In the genomic region with DNA sequence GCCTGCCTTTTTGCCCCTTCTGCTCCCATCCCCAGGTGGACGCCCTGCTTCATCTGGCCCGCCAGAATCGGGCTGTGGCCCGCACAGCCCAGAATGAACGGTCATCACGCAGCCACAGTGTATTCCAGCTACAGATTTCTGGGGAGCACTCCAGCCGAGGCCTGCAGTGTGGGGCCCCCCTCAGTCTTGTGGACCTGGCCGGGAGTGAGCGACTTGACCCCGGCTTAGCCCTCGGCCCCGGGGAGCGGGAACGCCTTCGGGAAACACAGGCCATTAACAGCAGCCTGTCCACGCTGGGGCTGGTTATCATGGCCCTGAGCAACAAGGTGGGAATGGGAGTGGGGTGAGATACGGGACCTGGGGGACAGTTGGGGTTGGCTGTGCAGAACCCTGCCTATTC, we compare ENCODE assay signal across 22 cellular contexts. TPM values are rescaled to one million over a fixed set of nuclear protein-coding genes. Genes with fewer than 3 reads are reported as not detected.
DNase-seq lines count a peak whose midpoint lies in the region; ATAC-seq, FAIRE-seq and TF ChIP-seq lines count a peak whose summit lies in the region.
"Had no signal": no experiment of that assay in that cellular context is flagged by ENCODE, and none has a peak within 500 bp of the region (broad histone marks: within the 10 kb centered on the region; RNA-seq: fewer than 3 reads in every experiment).

No MANE protein-coding gene starts in this region.

- POLR2A ChIA-PET in K562 (lab: Yijun Ruan, JAX): interaction anchor here (0.5 to 2.0 kb wide), 4 partner anchors 10 to 134 kb away, joined by 3 to 8 read pairs (median 6); a partner anchor contains a TSS

- no TSS peak for BruUV-seq in K562 (replicated peaks; lab: Mats Ljungman, UMichigan)

- H2AFZ ChIP-seq in K562 (ENCODE audit: low read depth, low read length): no peak overlapping the region
- H2AFZ ChIP-seq: GM23248 had no signal

- peaks cover 5 to 27% (median 21%) of the 10 kb centered on the region in 4 donors for H3K4me1 Mint-ChIP-seq in CD4-positive, CD25-positive, alpha-beta regulatory T cell

- H3K27ac ChIP-seq in BLaER1: no peak overlapping the region
- H3K27ac ChIP-seq in CD4-positive, CD25-positive, alpha-beta regulatory T cell (ENCODE audit: insufficient read depth, low read length, poor library complexity, severe bottlenecking): no peak overlapping the region
- no peak overlapping the region for H3K27ac ChIP-seq in K562 (ENCODE audit: extremely low read depth, low read depth, low read length)
- no peak overlapping the region for H3K27ac ChIP-seq in WERI-Rb-1
- H3K27ac ChIP-seq: GM23248, ovary, suprapubic skin, upper lobe of left lung had no signal

- TF ChIP-seq EP300 in K562 (IDR thresholded peaks at IDR 0.05; ENCODE audit: low read length): no peak

- TF ChIP-seq RAD21 in K562 (CRISPR knock-in tag; conservative IDR thresholded peaks at IDR 0.05 in 1 of 2, IDR thresholded peaks at IDR 0.05 in 1 of 2): no peak

- H3K4me2 ChIP-seq in BLaER1 (no peak overlapping the region), K562 (ENCODE audit: insufficient read depth, low read length) (no peak overlapping the region)

- no peak for FAIRE-seq in K562 (lab: Jason Lieb, UNC)
- FAIRE-seq: astrocyte had no signal

- no peak for TF ChIP-seq POLR2A in K562 (conservative IDR thresholded peaks at IDR 0.05)

- H3K9ac ChIP-seq in BLaER1 (0 out of 2 replicates have a peak overlapping the region, but pooled peaks have one; percentile 11), K562 (ENCODE audit: insufficient read depth in 1 of 2, low read depth in 2 of 2, low read length in 2 of 2) (peak overlapping the region in 1 of 2 experiments; percentile 39; a peak in 2 of 4 replicates)
- H3K9ac ChIP-seq: GM23248 had no signal

- H3K9me3 ChIP-seq in BLaER1 (no peaks in the 10 kb centered on the region), K562 (replicated peaks; ENCODE audit: control insufficient read depth, insufficient read depth, low read depth, low read length) (no peaks in the 10 kb centered on the region), WERI-Rb-1 (ENCODE audit: severe bottlenecking) (no peaks in the 10 kb centered on the region)
- H3K9me3 ChIP-seq in CD4-positive, CD25-positive, alpha-beta regulatory T cell (ENCODE audit: control insufficient read depth in 2 of 2, low read length in 2 of 2): no peaks in the 10 kb centered on the region
- H3K9me3 ChIP-seq: BLaER1 treated with 17β-estradiol and CSF1 and Interleukin-3, amounts not matched to agents 10 nM and 100 nM; ovary; suprapubic skin; upper lobe of left lung had no signal

- peaks cover 5% of the 10 kb centered on the region for H3K27me3 Mint-ChIP-seq in CD4-positive, CD25-positive, alpha-beta regulatory T cell
- H3K27me3 Mint-ChIP-seq: central memory CD8-positive, alpha-beta T cell; T-cell had no signal

- H3K36me3 ChIP-seq in BLaER1: peaks cover 72% of the 10 kb centered on the region
- no peaks in the 10 kb centered on the region for H3K36me3 ChIP-seq in CD4-positive, CD25-positive, alpha-beta regulatory T cell (ENCODE audit: control insufficient read depth, insufficient read depth, low read length)
- H3K36me3 ChIP-seq in K562 (ENCODE audit: control insufficient read depth, insufficient read depth, low read length): peaks cover 81% of the 10 kb centered on the region
- peaks cover 83% of the 10 kb centered on the region for H3K36me3 ChIP-seq in WERI-Rb-1
- H3K36me3 ChIP-seq: ovary, suprapubic skin had no signal

- H4K20me1 ChIP-seq in BLaER1 (peaks cover 25% of the 10 kb centered on the region; the same call in 1 of the 2 replicates), K562 (replicated peaks; ENCODE audit: control insufficient read depth, insufficient read depth, low read length) (peaks cover 2% of the 10 kb centered on the region; the same call in 1 of the 2 replicates)

- WGBS in K562 (ENCODE audit: insufficient coverage, low coverage, missing lambda C conversion rate): 93% methylated on average over 11 of the region's 17 CpGs

- H3K27ac Mint-ChIP-seq in CD4-positive, CD25-positive, alpha-beta regulatory T cell: peak overlapping the region; percentile 81 to 92 (median 89)

- TF ChIP-seq CTCF in K562 (IDR thresholded peaks at IDR 0.05 in 2 of 3, conservative IDR thresholded peaks at IDR 0.05 in 1 of 3; ENCODE audit: insufficient read depth in 2 of 3, low read depth in 1 of 3, low read length in 3 of 3) (no peak), WERI-Rb-1 (IDR thresholded peaks at IDR 0.05; ENCODE audit: low read depth, low read length) (no peak)

- no peaks in the 10 kb centered on the region for H3K9me1 ChIP-seq in K562 (ENCODE audit: control insufficient read depth, insufficient read depth, low read length)

- intact Hi-C loops in K562 (cut with micrococcal nuclease): no loop called here

- no peak for ATAC-seq in CD4-positive, CD25-positive, alpha-beta regulatory T cell (ENCODE audit: low read depth in 2 of 2)
- no peak for ATAC-seq in K562
- ATAC-seq in stimulated activated naive CD8-positive, alpha-beta T cell treated with anti-CD3 and anti-CD28 coated beads, Interleukin-15, Interleukin-2, amounts not matched to agents 100 U/mL and 50 U/mL, for 24 hours: no peak
- ATAC-seq: left lobe of liver, T-cell had no signal

- CTCF ChIA-PET in K562 (lab: Yijun Ruan, JAX; ENCODE audit: low intra/inter-chr PET ratio): interaction anchor here (2.7 kb wide), 1 partner anchor 127 kb away, joined by 64 read pairs; a partner anchor contains a TSS

- H3K27me3 ChIP-seq in BLaER1: no peaks in the 10 kb centered on the region
- H3K27me3 ChIP-seq in CD4-positive, CD25-positive, alpha-beta regulatory T cell (ENCODE audit: control insufficient read depth, insufficient read depth, low read length): no peaks in the 10 kb centered on the region
- H3K27me3 ChIP-seq in K562 (ENCODE audit: control insufficient read depth in 2 of 2, insufficient read depth in 2 of 2, low read length in 2 of 2): no peaks in the 10 kb centered on the region
- H3K27me3 ChIP-seq in WERI-Rb-1 (ENCODE audit: insufficient read depth, low read depth, severe bottlenecking): no peaks in the 10 kb centered on the region
- H3K27me3 ChIP-seq: BLaER1 treated with 17β-estradiol and CSF1 and Interleukin-3, amounts not matched to agents 10 nM and 100 nM; ovary; suprapubic skin; upper lobe of left lung had no signal

- H3K4me3 ChIP-seq in BLaER1: no peak overlapping the region
- H3K4me3 ChIP-seq in CD4-positive, CD25-positive, alpha-beta regulatory T cell (ENCODE audit: low read depth, low read length): no peak overlapping the region
- no peak overlapping the region for H3K4me3 ChIP-seq in K562
- H3K4me3 ChIP-seq in WERI-Rb-1 (ENCODE audit: low read depth, low read length): no peak overlapping the region
- H3K4me3 ChIP-seq: BLaER1 treated with 17β-estradiol and CSF1 and Interleukin-3, amounts not matched to agents 10 nM and 100 nM; GM23248; ovary; suprapubic skin; upper lobe of left lung had no signal

- H3K79me2 ChIP-seq in K562 (ENCODE audit: control insufficient read depth, insufficient read depth, low read length): peaks cover 3% of the 10 kb centered on the region

- H3K4me3 Mint-ChIP-seq in CD4-positive, CD25-positive, alpha-beta regulatory T cell: no peak overlapping the region
- H3K4me3 Mint-ChIP-seq: central memory CD8-positive, alpha-beta T cell; T-cell had no signal

- in situ Hi-C loops in K562 (cut with MboI): loop anchor here (10.0 kb wide), 1 partner anchor 131 kb away; a partner anchor contains a TSS

- H3K36me3 Mint-ChIP-seq in CD4-positive, CD25-positive, alpha-beta regulatory T cell: no peaks in the 10 kb centered on the region
- H3K36me3 Mint-ChIP-seq: T-cell had no signal

- no peaks in the 10 kb centered on the region for H3K9me3 Mint-ChIP-seq in CD4-positive, CD25-positive, alpha-beta regulatory T cell
- H3K9me3 Mint-ChIP-seq: central memory CD8-positive, alpha-beta T cell; T-cell had no signal

- no peak for DNase-seq in CD4-positive, CD25-positive, alpha-beta regulatory T cell
- DNase-seq in K562 (ENCODE audit: extremely low read depth in 1 of 4, low spot score in 3 of 4) (no peak), WERI-Rb-1 (no peak)
- DNase-seq in stimulated activated naive CD8-positive, alpha-beta T cell treated with anti-CD3 and anti-CD28 coated beads, Interleukin-15, Interleukin-2, amounts not matched to agents 100 U/mL and 50 U/mL, for 24 hours: no peak
- DNase-seq: activated CD4-positive, alpha-beta T cell treated with anti-CD3 and anti-CD28 coated beads, Interleukin-2, amount 50 U/mL, for 48 hours; glutamatergic neuron; GM23248; Kasumi-1; NCI-H1417 treated with DMSO at 0.1 percent for 48 hours; NCI-H2029 treated with DMSO at 0.1 percent for 48 hours; NCI-H526; OCI-M1; ovary; stimulated activated naive CD4-positive, alpha-beta T cell; T-cell; upper lobe of left lung had no signal

- H3K4me1 ChIP-seq in BLaER1: peaks cover 30% of the 10 kb centered on the region
- peaks cover 13% of the 10 kb centered on the region for H3K4me1 ChIP-seq in CD4-positive, CD25-positive, alpha-beta regulatory T cell (ENCODE audit: control insufficient read depth, insufficient read depth, low read length, poor library complexity, severe bottlenecking)
- H3K4me1 ChIP-seq in K562 (replicated peaks in 1 of 2; ENCODE audit: control insufficient read depth in 2 of 2, insufficient read depth in 2 of 2, low read length in 2 of 2): peaks cover 9 to 13% of the 10 kb centered on the region in 2 experiments; a peak in 4 of 5 replicates

RNA-seq across cellular contexts. Expression of a gene that starts 4.7 kb away (rescaled TPM):
- total RNA-seq in CD4-positive, CD25-positive, alpha-beta regulatory T cell: 403 TPM
- 10 to 100 TPM; 41.5 to 72.2 (median 64.1) TPM for polyA plus RNA-seq in CD4-positive, CD25-positive, alpha-beta regulatory T cell
- 151 and 284 TPM in 2 replicates for total RNA-seq in K562 (2011; cell fraction: chromatin; rRNA removed; ENCODE audit: low replicate concordance)
- total RNA-seq in K562 (2011; cell fraction: nucleolus; rRNA removed): 158 and 171 TPM in 2 replicates
- 141 and 150 TPM in 2 replicates for total RNA-seq in K562 (2011; cell fraction: nucleoplasm; rRNA removed)
- 27.3 and 29.7 TPM in 2 replicates for total RNA-seq in K562 (2014; rRNA removed)
- 16.2 and 20.8 TPM in 2 replicates for total RNA-seq in K562 (2014; rRNA removed; fragmentation: Illumina TruSeq; extraction: Trizol)
- 29.6 and 33.7 TPM in 2 replicates for total RNA-seq in K562 (2015; rRNA removed; fragmentation: Illumina TruSeq; extraction: Trizol)
- 42.1 and 43.2 TPM in 2 replicates for total RNA-seq in K562 (2021)
- 45.9 and 59.4 TPM in 2 replicates for polyA plus RNA-seq in K562 (2011; rRNA removed)
- 56.9 and 69.4 TPM in 2 replicates for polyA plus RNA-seq in K562 (2011; cell fraction: cytosol; rRNA removed)
- 359 and 410 TPM in 2 replicates for polyA plus RNA-seq in K562 (2011; cell fraction: nucleus; rRNA removed)
- 42.7 and 85.4 TPM in 2 replicates for polyA plus RNA-seq in K562 (2012)
- 45.5 and 48.8 TPM in 2 replicates for polyA plus RNA-seq in K562 (2014; fragmentation: Illumina TruSeq; extraction: Trizol)
- 1 to 10 TPM; 3.7 to 4.0 TPM for polyA plus RNA-seq in K562 (2014; fragmentation: Nextera tagmentation; extraction: Ambion mirVana)
- polyA plus RNA-seq in K562 (2014; rRNA removed): 60.8 and 64.2 TPM in 2 replicates
- polyA minus RNA-seq in K562 (2011; rRNA and poly(A)+ RNA removed): 21.9 and 26.4 TPM in 2 replicates
- polyA minus RNA-seq in K562 (2011; cell fraction: cytosol; rRNA and poly(A)+ RNA removed): 12.4 and 15.0 TPM in 2 replicates
- 40.8 and 50.0 TPM in 2 replicates for polyA minus RNA-seq in K562 (2011; cell fraction: nucleus; rRNA and poly(A)+ RNA removed)

RNA-seq across cellular contexts. Expression of a gene that starts 11.7 kb away (rescaled TPM):
- total RNA-seq in CD4-positive, CD25-positive, alpha-beta regulatory T cell: 202 TPM
- polyA plus RNA-seq in CD4-positive, CD25-positive, alpha-beta regulatory T cell: 100 to 1,000 TPM; 435 to 529 (median 489) TPM
- 90.7 and 171 TPM in 2 replicates for total RNA-seq in K562 (2011; cell fraction: chromatin; rRNA removed; ENCODE audit: low replicate concordance)
- 247 and 251 TPM in 2 replicates for total RNA-seq in K562 (2011; cell fraction: nucleolus; rRNA removed)
- 190 and 192 TPM in 2 replicates for total RNA-seq in K562 (2011; cell fraction: nucleoplasm; rRNA removed)
- total RNA-seq in K562 (2014; rRNA removed) (310 and 413 TPM in 2 replicates), K562 (2014; rRNA removed; fragmentation: Illumina TruSeq; extraction: Trizol) (192 and 203 TPM in 2 replicates), K562 (2015; rRNA removed; fragmentation: Illumina TruSeq; extraction: Trizol) (316 and 317 TPM in 2 replicates), K562 (2021) (369 and 372 TPM in 2 replicates)
- polyA plus RNA-seq in K562 (2011; rRNA removed) (166 and 178 TPM in 2 replicates), K562 (2014; fragmentation: Illumina TruSeq; extraction: Trizol) (264 and 434 TPM in 2 replicates), K562 (2014; fragmentation: Nextera tagmentation; extraction: Ambion mirVana) (100 to 1,000 TPM; 653 to 682 TPM), K562 (2014; rRNA removed) (296 and 360 TPM in 2 replicates)
- polyA plus RNA-seq in K562 (2011; cell fraction: cytosol; rRNA removed): 269 and 458 TPM in 2 replicates
- 356 and 369 TPM in 2 replicates for polyA plus RNA-seq in K562 (2011; cell fraction: nucleus; rRNA removed)
- 506 and 529 TPM in 2 replicates for polyA plus RNA-seq in K562 (2012)
- polyA minus RNA-seq in K562 (2011; rRNA and poly(A)+ RNA removed): 142 and 158 TPM in 2 replicates
- polyA minus RNA-seq in K562 (2011; cell fraction: cytosol; rRNA and poly(A)+ RNA removed): 90.0 and 120 TPM in 2 replicates
- 56.4 and 86.2 TPM in 2 replicates for polyA minus RNA-seq in K562 (2011; cell fraction: nucleus; rRNA and poly(A)+ RNA removed)

RNA-seq across cellular contexts. Expression of a gene that starts 13.7 kb away (rescaled TPM):
- total RNA-seq in CD4-positive, CD25-positive, alpha-beta regulatory T cell: 81.4 TPM
- under 1 TPM; 0.48 to 0.82 (median 0.63) TPM for polyA plus RNA-seq in CD4-positive, CD25-positive, alpha-beta regulatory T cell
- total RNA-seq in K562 (2011; cell fraction: chromatin; rRNA removed; ENCODE audit: low replicate concordance): 66.9 and 126 TPM in 2 replicates
- total RNA-seq in K562 (2011; cell fraction: nucleolus; rRNA removed): 33.0 and 37.9 TPM in 2 replicates
- 43.4 and 59.2 TPM in 2 replicates for total RNA-seq in K562 (2011; cell fraction: nucleoplasm; rRNA removed)
- 2.5 and 2.9 TPM in 2 replicates for total RNA-seq in K562 (2014; rRNA removed)
- total RNA-seq in K562 (2014; rRNA removed; fragmentation: Illumina TruSeq; extraction: Trizol): 1.9 and 2.6 TPM in 2 replicates
- total RNA-seq in K562 (2015; rRNA removed; fragmentation: Illumina TruSeq; extraction: Trizol): 3.2 and 3.8 TPM in 2 replicates
- total RNA-seq in K562 (2021): 15.2 and 22.8 TPM in 2 replicates
- 4.4 and 8.2 TPM in 2 replicates for polyA plus RNA-seq in K562 (2011; rRNA removed)
- 2.7 and 2.8 TPM in 2 replicates for polyA plus RNA-seq in K562 (2011; cell fraction: cytosol; rRNA removed)
- polyA plus RNA-seq in K562 (2011; cell fraction: nucleus; rRNA removed): 51.0 and 114 TPM in 2 replicates
- polyA plus RNA-seq in K562 (2012): 15.7 and 22.6 TPM in 2 replicates
- polyA plus RNA-seq in K562 (2014; fragmentation: Illumina TruSeq; extraction: Trizol): 13.9 and 14.2 TPM in 2 replicates
- under 1 TPM; 0.01 to 0.06 TPM for polyA plus RNA-seq in K562 (2014; fragmentation: Nextera tagmentation; extraction: Ambion mirVana)
- 14.2 and 14.6 TPM in 2 replicates for polyA plus RNA-seq in K562 (2014; rRNA removed)
- 4.1 and 4.2 TPM in 2 replicates for polyA minus RNA-seq in K562 (2011; rRNA and poly(A)+ RNA removed)
- polyA minus RNA-seq in K562 (2011; cell fraction: cytosol; rRNA and poly(A)+ RNA removed): 3.9 and 4.4 TPM in 2 replicates
- 10.8 and 12.3 TPM in 2 replicates for polyA minus RNA-seq in K562 (2011; cell fraction: nucleus; rRNA and poly(A)+ RNA removed)

RNA-seq across cellular contexts. Expression of a gene that starts 14.5 kb away (rescaled TPM):
- 8.7 TPM for total RNA-seq in CD4-positive, CD25-positive, alpha-beta regulatory T cell
- 1 to 10 TPM in 3 of 4 donors, under 1 TPM in 1; 0.41 to 3.9 (median 1.3) TPM for polyA plus RNA-seq in CD4-positive, CD25-positive, alpha-beta regulatory T cell
- total RNA-seq in K562 (2011; cell fraction: chromatin; rRNA removed; ENCODE audit: low replicate concordance): 117 and 182 TPM in 2 replicates
- total RNA-seq in K562 (2011; cell fraction: nucleolus; rRNA removed): 141 and 154 TPM in 2 replicates
- 113 and 129 TPM in 2 replicates for total RNA-seq in K562 (2011; cell fraction: nucleoplasm; rRNA removed)
- total RNA-seq in K562 (2014; rRNA removed): 50.2 and 62.5 TPM in 2 replicates
- total RNA-seq in K562 (2014; rRNA removed; fragmentation: Illumina TruSeq; extraction: Trizol): 38.6 and 42.3 TPM in 2 replicates
- total RNA-seq in K562 (2015; rRNA removed; fragmentation: Illumina TruSeq; extraction: Trizol): 77.9 and 80.1 TPM in 2 replicates
- total RNA-seq in K562 (2021): 79.2 and 85.6 TPM in 2 replicates
- polyA plus RNA-seq in K562 (2011; rRNA removed): 95.2 and 103 TPM in 2 replicates
- 82.9 and 95.7 TPM in 2 replicates for polyA plus RNA-seq in K562 (2011; cell fraction: cytosol; rRNA removed)
- 255 and 308 TPM in 2 replicates for polyA plus RNA-seq in K562 (2011; cell fraction: nucleus; rRNA removed)
- polyA plus RNA-seq in K562 (2012): 70.1 and 78.9 TPM in 2 replicates
- polyA plus RNA-seq in K562 (2014; fragmentation: Illumina TruSeq; extraction: Trizol): 76.9 and 82.7 TPM in 2 replicates
- 1 to 10 TPM; 1.3 to 2.2 TPM for polyA plus RNA-seq in K562 (2014; fragmentation: Nextera tagmentation; extraction: Ambion mirVana)
- polyA plus RNA-seq in K562 (2014; rRNA removed): 84.1 and 88.6 TPM in 2 replicates
- 91.4 and 99.3 TPM in 2 replicates for polyA minus RNA-seq in K562 (2011; rRNA and poly(A)+ RNA removed)
- 43.1 and 48.8 TPM in 2 replicates for polyA minus RNA-seq in K562 (2011; cell fraction: cytosol; rRNA and poly(A)+ RNA removed)
- polyA minus RNA-seq in K562 (2011; cell fraction: nucleus; rRNA and poly(A)+ RNA removed): 113 and 139 TPM in 2 replicates

RNA-seq across cellular contexts. Expression of a gene that starts 48.2 kb away (rescaled TPM):
- total RNA-seq in CD4-positive, CD25-positive, alpha-beta regulatory T cell: 8.6 TPM
- polyA plus RNA-seq in CD4-positive, CD25-positive, alpha-beta regulatory T cell: 10 to 100 TPM in 1 of 4 donors, 1 to 10 TPM in 3; 4.5 to 11.7 (median 6.8) TPM
- total RNA-seq in K562 (2011; cell fraction: chromatin; rRNA removed; ENCODE audit: low replicate concordance): 14.2 and 31.6 TPM in 2 replicates
- 23.9 and 26.3 TPM in 2 replicates for total RNA-seq in K562 (2011; cell fraction: nucleolus; rRNA removed)
- 14.0 and 19.2 TPM in 2 replicates for total RNA-seq in K562 (2011; cell fraction: nucleoplasm; rRNA removed)
- total RNA-seq in K562 (2014; rRNA removed) (10.4 and 15.0 TPM in 2 replicates), K562 (2014; rRNA removed; fragmentation: Illumina TruSeq; extraction: Trizol) (10.3 and 10.4 TPM in 2 replicates), K562 (2015; rRNA removed; fragmentation: Illumina TruSeq; extraction: Trizol) (12.7 and 13.1 TPM in 2 replicates), K562 (2021) (15.9 and 17.3 TPM in 2 replicates)
- polyA plus RNA-seq in K562 (2011; rRNA removed) (10.5 and 11.1 TPM in 2 replicates), K562 (2014; fragmentation: Illumina TruSeq; extraction: Trizol) (16.3 and 19.5 TPM in 2 replicates), K562 (2014; fragmentation: Nextera tagmentation; extraction: Ambion mirVana) (1 to 10 TPM; 1.9 to 2.5 TPM), K562 (2014; rRNA removed) (6.9 and 11.9 TPM in 2 replicates)
- polyA plus RNA-seq in K562 (2011; cell fraction: cytosol; rRNA removed): 7.8 and 10.3 TPM in 2 replicates
- 13.6 and 18.1 TPM in 2 replicates for polyA plus RNA-seq in K562 (2011; cell fraction: nucleus; rRNA removed)
- polyA plus RNA-seq in K562 (2012): 12.2 and 14.5 TPM in 2 replicates
- 11.3 and 13.1 TPM in 2 replicates for polyA minus RNA-seq in K562 (2011; rRNA and poly(A)+ RNA removed)
- 11.1 and 15.7 TPM in 2 replicates for polyA minus RNA-seq in K562 (2011; cell fraction: cytosol; rRNA and poly(A)+ RNA removed)
- 6.6 and 10.3 TPM in 2 replicates for polyA minus RNA-seq in K562 (2011; cell fraction: nucleus; rRNA and poly(A)+ RNA removed)
